In genomic region chr16:57519796-57520360, GRCh38 we compare ENCODE assay signal across 8 cellular contexts. TPM values are rescaled to one million over a fixed set of nuclear protein-coding genes. Genes with fewer than 3 reads are reported as not detected.
DNase-seq lines count a peak whose midpoint lies in the region; ATAC-seq, FAIRE-seq and TF ChIP-seq lines count a peak whose summit lies in the region.

No MANE protein-coding gene starts in this region.

- H3K27ac ChIP-seq in CD4-positive, CD25-positive, alpha-beta regulatory T cell (ENCODE audit: insufficient read depth, low read length, poor library complexity, severe bottlenecking): no peak overlapping the region
- H3K27ac ChIP-seq in K562 (ENCODE audit: extremely low read depth, low read depth, low read length): no peak overlapping the region

- H3K9me1 ChIP-seq in K562 (ENCODE audit: control insufficient read depth, insufficient read depth, low read length): peaks cover 2% of the 10 kb centered on the region

- CTCF ChIA-PET in K562 (lab: Yijun Ruan, JAX; ENCODE audit: low intra/inter-chr PET ratio): interaction anchor here (0.6 to 3.3 kb wide), 6 partner anchors 44 to 219 kb away, joined by 3 to 44 read pairs (median 12); partner anchors contain the start of gene POLR2C

- no peak overlapping the region for H3K9ac ChIP-seq in K562 (ENCODE audit: insufficient read depth in 1 of 2, low read depth in 2 of 2, low read length in 2 of 2)

- peak; percentile 94 to 98 for TF ChIP-seq RAD21 in K562 (CRISPR knock-in tag; conservative IDR thresholded peaks at IDR 0.05 in 1 of 2, IDR thresholded peaks at IDR 0.05 in 1 of 2)

- H3K9me3 ChIP-seq in CD4-positive, CD25-positive, alpha-beta regulatory T cell (ENCODE audit: control insufficient read depth in 2 of 2, low read length in 2 of 2): no peaks in the 10 kb centered on the region
- no peaks in the 10 kb centered on the region for H3K9me3 ChIP-seq in K562 (replicated peaks; ENCODE audit: control insufficient read depth, insufficient read depth, low read depth, low read length)

- peaks cover 0 to 7% (median 2%) of the 10 kb centered on the region in 4 donors for H3K4me1 Mint-ChIP-seq in CD4-positive, CD25-positive, alpha-beta regulatory T cell

- peak; percentile 96 to 98 (median 96) for TF ChIP-seq CTCF in K562 (IDR thresholded peaks at IDR 0.05 in 2 of 3, conservative IDR thresholded peaks at IDR 0.05 in 1 of 3; ENCODE audit: insufficient read depth in 2 of 3, low read depth in 1 of 3, low read length in 3 of 3)

- H3K27me3 ChIP-seq in CD4-positive, CD25-positive, alpha-beta regulatory T cell (ENCODE audit: control insufficient read depth, insufficient read depth, low read length): no peaks in the 10 kb centered on the region
- no peaks in the 10 kb centered on the region for H3K27me3 ChIP-seq in K562 (ENCODE audit: control insufficient read depth in 2 of 2, insufficient read depth in 2 of 2, low read length in 2 of 2)

- DNase-seq in CD4-positive, CD25-positive, alpha-beta regulatory T cell: peak; percentile 66 to 74 (median 73)
- DNase-seq in LHCN-M2 (ENCODE audit: low read depth) (peak; percentile 42), UCSD-AML1 (lab: John Stamatoyannopoulos, UW; ENCODE audit: unreplicated experiment) (peak; percentile 79), K562 (ENCODE audit: extremely low read depth in 1 of 4, low spot score in 3 of 4) (peak; percentile 82 to 85 (median 83)), iPS-NIHi7 (ENCODE audit: extremely low spot score) (peak; percentile 91)
- DNase-seq in stimulated activated CD4-positive, alpha-beta T cell treated with anti-CD3 and anti-CD28 coated beads, Interleukin-15, amount 100 ng/mL, for 24 hours: peak; percentile 87

- no peak overlapping the region for H3K4me2 ChIP-seq in K562 (ENCODE audit: insufficient read depth, low read length)

- ATAC-seq in CD4-positive, CD25-positive, alpha-beta regulatory T cell (ENCODE audit: low read depth in 2 of 2): peak; percentile 75 to 91
- ATAC-seq in GM19035 (IDR thresholded peaks at IDR 0.05; ENCODE audit: unreplicated experiment): peak; percentile 66
- ATAC-seq in K562: peak; percentile 98
- ATAC-seq in HG02840 (IDR thresholded peaks at IDR 0.05; ENCODE audit: low FRiP score, unreplicated experiment): no peak

- POLR2A ChIA-PET in K562 (lab: Yijun Ruan, JAX): interaction anchor here (0.6 to 1.1 kb wide), 4 partner anchors 9 to 176 kb away, joined by 3 to 7 read pairs (median 4); no protein-coding TSS in a partner anchor

- peak overlapping the region in 1 of 4 donors; percentile 63 for H3K4me3 Mint-ChIP-seq in CD4-positive, CD25-positive, alpha-beta regulatory T cell

- intact Hi-C loops in K562 (cut with micrococcal nuclease): loop anchor here (1.0 to 10.0 kb wide), 4 partner anchors 44 to 435 kb away; no protein-coding TSS in a partner anchor

- peaks cover 20% of the 10 kb centered on the region for H3K36me3 Mint-ChIP-seq in CD4-positive, CD25-positive, alpha-beta regulatory T cell

- H3K27ac Mint-ChIP-seq in CD4-positive, CD25-positive, alpha-beta regulatory T cell: no peak overlapping the region

- in situ Hi-C loops in K562 (cut with MboI): loop anchor here (5.0 kb wide), 3 partner anchors 43 to 218 kb away; no protein-coding TSS in a partner anchor

- 26% methylated on average over 10 of the region's 10 CpGs for WGBS in K562 (ENCODE audit: insufficient coverage, low coverage, missing lambda C conversion rate)

- no peaks in the 10 kb centered on the region for H3K4me1 ChIP-seq in CD4-positive, CD25-positive, alpha-beta regulatory T cell (ENCODE audit: control insufficient read depth, insufficient read depth, low read length, poor library complexity, severe bottlenecking)
- peaks cover 0 to 14% of the 10 kb centered on the region in 2 experiments; a peak in 1 of 5 replicates for H3K4me1 ChIP-seq in K562 (replicated peaks in 1 of 2; ENCODE audit: control insufficient read depth in 2 of 2, insufficient read depth in 2 of 2, low read length in 2 of 2)

- H3K27me3 Mint-ChIP-seq in CD4-positive, CD25-positive, alpha-beta regulatory T cell: no peaks in the 10 kb centered on the region

- H3K9me3 Mint-ChIP-seq in CD4-positive, CD25-positive, alpha-beta regulatory T cell: no peaks in the 10 kb centered on the region

- FAIRE-seq in K562 (lab: Jason Lieb, UNC): peak; percentile 98

- H3K4me3 ChIP-seq in CD4-positive, CD25-positive, alpha-beta regulatory T cell (ENCODE audit: low read depth, low read length): no peak overlapping the region
- H3K4me3 ChIP-seq in K562: no peak overlapping the region

- no TSS peak for BruUV-seq in K562 (replicated peaks; lab: Mats Ljungman, UMichigan)

- no peak for TF ChIP-seq POLR2A in K562 (conservative IDR thresholded peaks at IDR 0.05)

- H3K79me2 ChIP-seq in K562 (ENCODE audit: control insufficient read depth, insufficient read depth, low read length): no peaks in the 10 kb centered on the region

- H4K20me1 ChIP-seq in K562 (replicated peaks; ENCODE audit: control insufficient read depth, insufficient read depth, low read length): no peaks in the 10 kb centered on the region

- no peak overlapping the region for H2AFZ ChIP-seq in K562 (ENCODE audit: low read depth, low read length)

- no peaks in the 10 kb centered on the region for H3K36me3 ChIP-seq in CD4-positive, CD25-positive, alpha-beta regulatory T cell (ENCODE audit: control insufficient read depth, insufficient read depth, low read length)
- H3K36me3 ChIP-seq in K562 (ENCODE audit: control insufficient read depth, insufficient read depth, low read length): no peaks in the 10 kb centered on the region

- no peak for TF ChIP-seq EP300 in K562 (IDR thresholded peaks at IDR 0.05; ENCODE audit: low read length)

RNA-seq across cellular contexts. Expression of gene CCDC102A, which starts 16.5 kb away (rescaled TPM):
- total RNA-seq in CD4-positive, CD25-positive, alpha-beta regulatory T cell: 4.7 TPM
- 1 to 10 TPM; 1.9 to 4.0 (median 2.8) TPM for polyA plus RNA-seq in CD4-positive, CD25-positive, alpha-beta regulatory T cell
- total RNA-seq in LHCN-M2 (2014; rRNA removed): 7.7 and 9.9 TPM in 2 replicates
- polyA plus RNA-seq in LHCN-M2 (2012): 4.6 TPM
- total RNA-seq in K562 (2011; cell fraction: chromatin; rRNA removed; ENCODE audit: low replicate concordance): 0.26 and 1.1 TPM in 2 replicates
- total RNA-seq in K562 (2011; cell fraction: nucleolus; rRNA removed): 0.92 and 1.3 TPM in 2 replicates
- 0.51 and 0.84 TPM in 2 replicates for total RNA-seq in K562 (2011; cell fraction: nucleoplasm; rRNA removed)
- 3.8 and 4.9 TPM in 2 replicates for total RNA-seq in K562 (2014; rRNA removed)
- 0.16 and 0.58 TPM in 2 replicates for total RNA-seq in K562 (2014; rRNA removed; fragmentation: Illumina TruSeq; extraction: Trizol)
- 1.4 and 2.1 TPM in 2 replicates for total RNA-seq in K562 (2015; rRNA removed; fragmentation: Illumina TruSeq; extraction: Trizol)
- total RNA-seq in K562 (2021): 2.7 and 3.0 TPM in 2 replicates
- 2.2 and 2.4 TPM in 2 replicates for polyA plus RNA-seq in K562 (2011; rRNA removed)
- 2.6 and 6.6 TPM in 2 replicates for polyA plus RNA-seq in K562 (2011; cell fraction: cytosol; rRNA removed)
- polyA plus RNA-seq in K562 (2011; cell fraction: nucleus; rRNA removed): 1.3 and 2.1 TPM in 2 replicates
- polyA plus RNA-seq in K562 (2012): 2.3 and 2.8 TPM in 2 replicates
- polyA plus RNA-seq in K562 (2014; fragmentation: Illumina TruSeq; extraction: Trizol): 0.85 and 1.4 TPM in 2 replicates
- polyA plus RNA-seq in K562 (2014; fragmentation: Nextera tagmentation; extraction: Ambion mirVana): under 1 TPM; 0.03 to 0.11 TPM
- 2.0 and 4.9 TPM in 2 replicates for polyA plus RNA-seq in K562 (2014; rRNA removed)
- 0.45 and 1.4 TPM in 2 replicates for polyA minus RNA-seq in K562 (2011; rRNA and poly(A)+ RNA removed)
- polyA minus RNA-seq in K562 (2011; cell fraction: cytosol; rRNA and poly(A)+ RNA removed): 1.4 and 1.6 TPM in 2 replicates
- polyA minus RNA-seq in K562 (2011; cell fraction: nucleus; rRNA and poly(A)+ RNA removed): 0.67 and 1.1 TPM in 2 replicates

RNA-seq across cellular contexts. Expression of gene ADGRG5, which starts 22.6 kb away (rescaled TPM):
- 0.72 TPM for total RNA-seq in CD4-positive, CD25-positive, alpha-beta regulatory T cell
- polyA plus RNA-seq in CD4-positive, CD25-positive, alpha-beta regulatory T cell: 1 to 10 TPM in 1 of 4 donors, under 1 TPM in 3; 0.26 to 1.1 (median 0.51) TPM
- total RNA-seq in LHCN-M2 (2014; rRNA removed): not detected in 2 replicates
- 0.01 TPM for polyA plus RNA-seq in LHCN-M2 (2012)
- total RNA-seq in K562 (2011; cell fraction: chromatin; rRNA removed; ENCODE audit: low replicate concordance): 0.14 TPM in 1 of 2 replicates, not detected in the other
- total RNA-seq in K562 (2011; cell fraction: nucleolus; rRNA removed): 0.13 TPM in 1 of 2 replicates, not detected in the other
- 0.07 TPM in 1 of 2 replicates, not detected in the other for total RNA-seq in K562 (2011; cell fraction: nucleoplasm; rRNA removed)
- 0.08 and 0.09 TPM in 2 replicates for total RNA-seq in K562 (2014; rRNA removed)
- 0.07 TPM in 1 of 2 replicates, not detected in the other for total RNA-seq in K562 (2014; rRNA removed; fragmentation: Illumina TruSeq; extraction: Trizol)
- 0.14 and 0.30 TPM in 2 replicates for total RNA-seq in K562 (2015; rRNA removed; fragmentation: Illumina TruSeq; extraction: Trizol)
- total RNA-seq in K562 (2021): 0.09 and 0.27 TPM in 2 replicates
- 0.01 and 0.11 TPM in 2 replicates for polyA plus RNA-seq in K562 (2011; rRNA removed)
- polyA plus RNA-seq in K562 (2011; cell fraction: cytosol; rRNA removed): 0.03 and 0.07 TPM in 2 replicates
- 0.13 and 0.27 TPM in 2 replicates for polyA plus RNA-seq in K562 (2011; cell fraction: nucleus; rRNA removed)
- 0.55 and 0.62 TPM in 2 replicates for polyA plus RNA-seq in K562 (2012)
- polyA plus RNA-seq in K562 (2014; fragmentation: Illumina TruSeq; extraction: Trizol): 0.08 and 0.10 TPM in 2 replicates
- under 1 TPM; 0.01 to 0.39 TPM for polyA plus RNA-seq in K562 (2014; fragmentation: Nextera tagmentation; extraction: Ambion mirVana)
- polyA plus RNA-seq in K562 (2014; rRNA removed): 0.04 and 0.15 TPM in 2 replicates
- 0.06 TPM in 1 of 2 replicates, not detected in the other for polyA minus RNA-seq in K562 (2011; rRNA and poly(A)+ RNA removed)
- not detected in 2 replicates for polyA minus RNA-seq in K562 (2011; cell fraction: cytosol; rRNA and poly(A)+ RNA removed)
- not detected in 2 replicates for polyA minus RNA-seq in K562 (2011; cell fraction: nucleus; rRNA and poly(A)+ RNA removed)

RNA-seq across cellular contexts. Expression of gene DOK4, which starts 33.6 kb away (rescaled TPM):
- total RNA-seq in CD4-positive, CD25-positive, alpha-beta regulatory T cell: 1.8 TPM
- 1 to 10 TPM in 3 of 4 donors, under 1 TPM in 1; 0.99 to 1.4 (median 1.1) TPM for polyA plus RNA-seq in CD4-positive, CD25-positive, alpha-beta regulatory T cell
- total RNA-seq in LHCN-M2 (2014; rRNA removed) (36.5 and 36.6 TPM in 2 replicates), K562 (2014; rRNA removed) (14.4 and 18.9 TPM in 2 replicates), K562 (2014; rRNA removed; fragmentation: Illumina TruSeq; extraction: Trizol) (2.3 and 3.2 TPM in 2 replicates), K562 (2015; rRNA removed; fragmentation: Illumina TruSeq; extraction: Trizol) (8.3 and 9.3 TPM in 2 replicates), K562 (2021) (11.0 and 11.4 TPM in 2 replicates)
- 25.0 TPM for polyA plus RNA-seq in LHCN-M2 (2012)
- total RNA-seq in K562 (2011; cell fraction: chromatin; rRNA removed; ENCODE audit: low replicate concordance): 3.9 and 13.2 TPM in 2 replicates
- total RNA-seq in K562 (2011; cell fraction: nucleolus; rRNA removed): 9.2 and 12.2 TPM in 2 replicates
- 6.3 and 7.6 TPM in 2 replicates for total RNA-seq in K562 (2011; cell fraction: nucleoplasm; rRNA removed)
- polyA plus RNA-seq in K562 (2011; rRNA removed) (10.8 and 11.3 TPM in 2 replicates), K562 (2014; fragmentation: Illumina TruSeq; extraction: Trizol) (6.5 and 9.5 TPM in 2 replicates), K562 (2014; fragmentation: Nextera tagmentation; extraction: Ambion mirVana) (under 1 TPM; 0.10 TPM), K562 (2014; rRNA removed) (12.4 and 16.4 TPM in 2 replicates)
- polyA plus RNA-seq in K562 (2011; cell fraction: cytosol; rRNA removed): 14.0 and 19.6 TPM in 2 replicates
- 23.7 and 31.1 TPM in 2 replicates for polyA plus RNA-seq in K562 (2011; cell fraction: nucleus; rRNA removed)
- polyA plus RNA-seq in K562 (2012): 10.2 and 13.2 TPM in 2 replicates
- polyA minus RNA-seq in K562 (2011; rRNA and poly(A)+ RNA removed): 3.6 and 5.5 TPM in 2 replicates
- polyA minus RNA-seq in K562 (2011; cell fraction: cytosol; rRNA and poly(A)+ RNA removed): 5.9 and 6.1 TPM in 2 replicates
- polyA minus RNA-seq in K562 (2011; cell fraction: nucleus; rRNA and poly(A)+ RNA removed): 5.2 and 5.3 TPM in 2 replicates

RNA-seq across cellular contexts. Expression of gene POLR2C, which starts 57.4 kb away (rescaled TPM):
- 79.8 TPM for total RNA-seq in CD4-positive, CD25-positive, alpha-beta regulatory T cell
- polyA plus RNA-seq in CD4-positive, CD25-positive, alpha-beta regulatory T cell: 10 to 100 TPM; 41.9 to 48.0 (median 45.3) TPM
- total RNA-seq in LHCN-M2 (2014; rRNA removed) (111 and 164 TPM in 2 replicates), K562 (2014; rRNA removed) (131 and 139 TPM in 2 replicates), K562 (2014; rRNA removed; fragmentation: Illumina TruSeq; extraction: Trizol) (89.3 and 90.1 TPM in 2 replicates), K562 (2015; rRNA removed; fragmentation: Illumina TruSeq; extraction: Trizol) (92.3 and 93.9 TPM in 2 replicates), K562 (2021) (77.2 and 84.5 TPM in 2 replicates)
- polyA plus RNA-seq in LHCN-M2 (2012): 75.2 TPM
- 125 and 216 TPM in 2 replicates for total RNA-seq in K562 (2011; cell fraction: chromatin; rRNA removed; ENCODE audit: low replicate concordance)
- total RNA-seq in K562 (2011; cell fraction: nucleolus; rRNA removed): 143 and 160 TPM in 2 replicates
- 131 and 142 TPM in 2 replicates for total RNA-seq in K562 (2011; cell fraction: nucleoplasm; rRNA removed)
- polyA plus RNA-seq in K562 (2011; rRNA removed) (163 and 170 TPM in 2 replicates), K562 (2014; fragmentation: Illumina TruSeq; extraction: Trizol) (107 and 131 TPM in 2 replicates), K562 (2014; fragmentation: Nextera tagmentation; extraction: Ambion mirVana) (10 to 100 TPM; 70.3 to 87.4 TPM), K562 (2014; rRNA removed) (97.5 and 108 TPM in 2 replicates)
- 234 and 242 TPM in 2 replicates for polyA plus RNA-seq in K562 (2011; cell fraction: cytosol; rRNA removed)
- 143 and 206 TPM in 2 replicates for polyA plus RNA-seq in K562 (2011; cell fraction: nucleus; rRNA removed)
- 79.8 and 97.9 TPM in 2 replicates for polyA plus RNA-seq in K562 (2012)
- 176 and 218 TPM in 2 replicates for polyA minus RNA-seq in K562 (2011; rRNA and poly(A)+ RNA removed)
- 109 TPM in 2 replicates for polyA minus RNA-seq in K562 (2011; cell fraction: cytosol; rRNA and poly(A)+ RNA removed)
- 69.1 and 102 TPM in 2 replicates for polyA minus RNA-seq in K562 (2011; cell fraction: nucleus; rRNA and poly(A)+ RNA removed)
